Comparison of ENCODE assay signal across 1 cellular context in genomic region chr1:95097426-95097825, GRCh38.
TF ChIP-seq lines count a peak whose summit lies in the region.

No MANE protein-coding gene starts in this region.

TF ChIP-seq in K562, 482 proteins besides CTCF, POLR2A, EP300 and RAD21:
- TF ChIP-seq MBD2 (IDR thresholded peaks at IDR 0.05; ENCODE audit: borderline replicate concordance, low read depth): no peak
- no peak for TF ChIP-seq TAL1 (IDR thresholded peaks at IDR 0.05)
- no peak for TF ChIP-seq JUNB (CRISPR knock-in tag; conservative IDR thresholded peaks at IDR 0.05)
